Comparison of ENCODE assay signal across 2 cellular contexts in genomic region chr7:73727963-73728362, GRCh38.
TF ChIP-seq lines count a peak whose summit lies in the region.

No MANE protein-coding gene starts in this region.

TF ChIP-seq in K562, 482 proteins besides CTCF, POLR2A, EP300 and RAD21 (continues in another document):
- peak; percentile 98 for TF ChIP-seq MAFG (tag; conservative IDR thresholded peaks at IDR 0.05)
- TF ChIP-seq ZNF324 (CRISPR knock-in tag; IDR thresholded peaks at IDR 0.05) = no peak
- TF ChIP-seq ESRRA (IDR thresholded peaks at IDR 0.05; ENCODE audit: borderline replicate concordance, low read depth) = no peak
- TF ChIP-seq ZNF280B (CRISPR knock-in tag; IDR thresholded peaks at IDR 0.05) = no peak
- TF ChIP-seq KDM5B (IDR thresholded peaks at IDR 0.05; ENCODE audit: insufficient replicate concordance, low read depth, low read length) = no peak
- TF ChIP-seq ZNF584 (CRISPR knock-in tag; IDR thresholded peaks at IDR 0.05; ENCODE audit: low read depth) = no peak
- peak; percentile 98 for TF ChIP-seq ZNF316 (IDR thresholded peaks at IDR 0.05)
- TF ChIP-seq BRF1 (IDR thresholded peaks at IDR 0.05; ENCODE audit: borderline replicate concordance, extremely low read depth, insufficient read length) = no peak
- TF ChIP-seq ZNF764 (CRISPR knock-in tag; IDR thresholded peaks at IDR 0.05; ENCODE audit: low read depth) = no peak
- no peak for TF ChIP-seq GTF2F1 (IDR thresholded peaks at IDR 0.05; ENCODE audit: low read depth, low read length)
- no peak for TF ChIP-seq CBX1 (IDR thresholded peaks at IDR 0.05; ENCODE audit: low read depth)
- no peak for TF ChIP-seq MYC (IDR thresholded peaks at IDR 0.05; ENCODE audit: low read depth, low read length)
- TF ChIP-seq MYC (CRISPR knock-in tag; IDR thresholded peaks at IDR 0.05; ENCODE audit: borderline replicate concordance, low read depth) = no peak
- no peak for TF ChIP-seq CREM (IDR thresholded peaks at IDR 0.05; ENCODE audit: low read depth)
- TF ChIP-seq TAF7 (tag; IDR thresholded peaks at IDR 0.05) = no peak
- no peak for TF ChIP-seq ZFP30 (CRISPR knock-in tag; IDR thresholded peaks at IDR 0.05; ENCODE audit: borderline replicate concordance)
- no peak for TF ChIP-seq PTTG1 (tag; IDR thresholded peaks at IDR 0.05; ENCODE audit: low read depth)
- TF ChIP-seq, protein P1, sequence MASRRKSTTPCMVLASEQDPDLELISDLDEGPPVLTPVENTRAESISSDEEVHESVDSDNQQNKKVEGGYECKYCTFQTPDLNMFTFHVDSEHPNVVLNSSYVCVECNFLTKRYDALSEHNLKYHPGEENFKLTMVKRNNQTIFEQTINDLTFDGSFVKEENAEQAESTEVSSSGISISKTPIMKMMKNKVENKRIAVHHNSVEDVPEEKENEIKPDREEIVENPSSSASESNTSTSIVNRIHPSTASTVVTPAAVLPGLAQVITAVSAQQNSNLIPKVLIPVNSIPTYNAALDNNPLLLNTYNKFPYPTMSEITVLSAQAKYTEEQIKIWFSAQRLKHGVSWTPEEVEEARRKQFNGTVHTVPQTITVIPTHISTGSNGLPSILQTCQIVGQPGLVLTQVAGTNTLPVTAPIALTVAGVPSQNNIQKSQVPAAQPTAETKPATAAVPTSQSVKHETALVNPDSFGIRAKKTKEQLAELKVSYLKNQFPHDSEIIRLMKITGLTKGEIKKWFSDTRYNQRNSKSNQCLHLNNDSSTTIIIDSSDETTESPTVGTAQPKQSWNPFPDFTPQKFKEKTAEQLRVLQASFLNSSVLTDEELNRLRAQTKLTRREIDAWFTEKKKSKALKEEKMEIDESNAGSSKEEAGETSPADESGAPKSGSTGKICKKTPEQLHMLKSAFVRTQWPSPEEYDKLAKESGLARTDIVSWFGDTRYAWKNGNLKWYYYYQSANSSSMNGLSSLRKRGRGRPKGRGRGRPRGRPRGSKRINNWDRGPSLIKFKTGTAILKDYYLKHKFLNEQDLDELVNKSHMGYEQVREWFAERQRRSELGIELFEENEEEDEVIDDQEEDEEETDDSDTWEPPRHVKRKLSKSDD (conservative IDR thresholded peaks at IDR 0.05; ENCODE audit: low read length) = no peak
- no peak for TF ChIP-seq ZBTB1 (CRISPR knock-in tag; IDR thresholded peaks at IDR 0.05; ENCODE audit: borderline replicate concordance, low read depth)
- peak; percentile 90 for TF ChIP-seq NFE2L1 (tag; IDR thresholded peaks at IDR 0.05; ENCODE audit: borderline replicate concordance, low read depth)
- no peak for TF ChIP-seq RBM34 (IDR thresholded peaks at IDR 0.05; ENCODE audit: borderline replicate concordance, insufficient read depth, low read length)
- no peak for TF ChIP-seq ARID3B (CRISPR knock-in tag; IDR thresholded peaks at IDR 0.05; ENCODE audit: borderline replicate concordance)
- TF ChIP-seq, protein P2, sequence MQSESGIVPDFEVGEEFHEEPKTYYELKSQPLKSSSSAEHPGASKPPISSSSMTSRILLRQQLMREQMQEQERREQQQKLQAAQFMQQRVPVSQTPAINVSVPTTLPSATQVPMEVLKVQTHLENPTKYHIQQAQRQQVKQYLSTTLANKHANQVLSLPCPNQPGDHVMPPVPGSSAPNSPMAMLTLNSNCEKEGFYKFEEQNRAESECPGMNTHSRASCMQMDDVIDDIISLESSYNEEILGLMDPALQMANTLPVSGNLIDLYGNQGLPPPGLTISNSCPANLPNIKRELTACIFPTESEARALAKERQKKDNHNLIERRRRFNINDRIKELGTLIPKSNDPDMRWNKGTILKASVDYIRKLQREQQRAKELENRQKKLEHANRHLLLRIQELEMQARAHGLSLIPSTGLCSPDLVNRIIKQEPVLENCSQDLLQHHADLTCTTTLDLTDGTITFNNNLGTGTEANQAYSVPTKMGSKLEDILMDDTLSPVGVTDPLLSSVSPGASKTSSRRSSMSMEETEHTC (IDR thresholded peaks at IDR 0.05) = no peak
- TF ChIP-seq, protein P3, sequence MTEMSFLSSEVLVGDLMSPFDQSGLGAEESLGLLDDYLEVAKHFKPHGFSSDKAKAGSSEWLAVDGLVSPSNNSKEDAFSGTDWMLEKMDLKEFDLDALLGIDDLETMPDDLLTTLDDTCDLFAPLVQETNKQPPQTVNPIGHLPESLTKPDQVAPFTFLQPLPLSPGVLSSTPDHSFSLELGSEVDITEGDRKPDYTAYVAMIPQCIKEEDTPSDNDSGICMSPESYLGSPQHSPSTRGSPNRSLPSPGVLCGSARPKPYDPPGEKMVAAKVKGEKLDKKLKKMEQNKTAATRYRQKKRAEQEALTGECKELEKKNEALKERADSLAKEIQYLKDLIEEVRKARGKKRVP (CRISPR knock-in tag; IDR thresholded peaks at IDR 0.05) = no peak
- TF ChIP-seq KAT8 (IDR thresholded peaks at IDR 0.05; ENCODE audit: low read depth) = no peak

TF ChIP-seq in SK-N-SH, 30 proteins besides CTCF, POLR2A, EP300 and RAD21:
- no peak for TF ChIP-seq NFIC (IDR thresholded peaks at IDR 0.05; ENCODE audit: borderline replicate concordance)
- TF ChIP-seq JUND (IDR thresholded peaks at IDR 0.05) = no peak
- no peak for TF ChIP-seq FOXM1 (IDR thresholded peaks at IDR 0.05; ENCODE audit: low read depth)
- TF ChIP-seq MAX (IDR thresholded peaks at IDR 0.05; ENCODE audit: low read depth) = no peak
- no peak for TF ChIP-seq YY1 (IDR thresholded peaks at IDR 0.05; ENCODE audit: low read depth)
- no peak for TF ChIP-seq EZH2phosphoT487 (IDR thresholded peaks at IDR 0.05; ENCODE audit: borderline replicate concordance, low read depth)
- TF ChIP-seq SMC3 (IDR thresholded peaks at IDR 0.05; ENCODE audit: low read depth, low read length) = no peak
- TF ChIP-seq PBX3 (IDR thresholded peaks at IDR 0.05) = no peak
- TF ChIP-seq MXI1 (IDR thresholded peaks at IDR 0.05; ENCODE audit: low read depth, low read length) = no peak
- TF ChIP-seq FOSL2 (IDR thresholded peaks at IDR 0.05; ENCODE audit: borderline replicate concordance, low read depth) = no peak
